Comparison of ENCODE assay signal across 8 cellular contexts in the genomic region with DNA sequence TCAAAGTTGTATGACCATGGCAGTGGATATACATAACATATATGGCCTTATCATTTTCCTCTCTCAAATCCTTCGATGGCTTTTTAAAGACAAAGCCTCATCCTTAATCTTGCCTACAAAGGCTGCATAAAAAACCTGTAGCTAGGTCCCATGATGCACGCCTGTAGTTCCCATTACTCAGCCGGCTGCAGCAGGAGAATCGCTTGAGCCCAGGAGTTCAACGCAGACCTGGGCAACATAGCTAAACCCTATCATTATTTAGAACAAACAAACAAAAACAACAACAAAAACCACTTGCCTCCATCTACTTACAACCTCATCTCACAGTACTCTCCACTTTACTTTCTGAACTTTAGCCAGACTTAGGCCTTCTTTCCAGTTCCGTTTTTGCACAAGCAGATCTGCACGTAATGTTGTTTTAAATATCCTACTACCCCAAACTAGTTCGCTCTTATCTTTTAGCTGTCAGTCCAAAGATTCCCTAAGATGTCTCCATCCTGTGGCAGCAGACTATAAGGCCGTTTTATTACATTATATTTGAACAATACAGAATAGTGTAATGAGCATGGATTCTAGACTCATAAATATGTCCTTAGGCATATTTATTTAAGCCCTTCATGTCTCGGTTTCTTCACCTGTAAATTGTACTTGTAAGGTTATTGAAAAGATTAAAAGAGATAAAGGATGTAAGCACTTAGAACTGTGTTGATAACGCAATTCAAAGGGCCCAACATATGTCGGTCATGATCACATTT. TPM values are rescaled to one million over a fixed set of nuclear protein-coding genes. Genes with fewer than 3 reads are reported as not detected.
DNase-seq lines count a peak whose midpoint lies in the region; ATAC-seq and TF ChIP-seq lines count a peak whose summit lies in the region.

No MANE protein-coding gene starts in this region.

- no peak for TF ChIP-seq EP300 in gastroesophageal sphincter (IDR thresholded peaks at IDR 0.05)

- H3K4me1 ChIP-seq in gastroesophageal sphincter = peaks cover 11 to 56% (median 16%) of the 10 kb centered on the region in 3 donors

- TF ChIP-seq CTCF in BJ (IDR thresholded peaks at IDR 0.05; ENCODE audit: insufficient read depth, low read depth, low read length) (no peak), WERI-Rb-1 (IDR thresholded peaks at IDR 0.05; ENCODE audit: low read depth, low read length) (no peak), gastroesophageal sphincter (IDR thresholded peaks at IDR 0.05) (no peak)

- H3K36me3 ChIP-seq in BJ (ENCODE audit: control insufficient read depth, insufficient read depth, low read length) = no peaks in the 10 kb centered on the region; the same call in none of the 2 replicates
- H3K36me3 ChIP-seq in WERI-Rb-1 = peaks cover 3% of the 10 kb centered on the region; the same call in 1 of the 2 replicates
- H3K36me3 ChIP-seq in gastroesophageal sphincter = peaks cover 0 to 19% of the 10 kb centered on the region in 2 donors

- ATAC-seq in HG03378 (IDR thresholded peaks at IDR 0.05; ENCODE audit: unreplicated experiment) (peak; percentile 27), gastroesophageal sphincter (no peak), left lobe of liver (no peak)

- POLR2A ChIA-PET in BJ (lab: Charles Lee) = interaction anchor here (0.6 kb wide), 2 partner anchors 138 to 322 kb away, joined by 3 read pairs; no protein-coding TSS in a partner anchor

- H3K4me3 ChIP-seq in BJ (ENCODE audit: low read depth, low read length) (peak overlapping the region; percentile 61), WERI-Rb-1 (ENCODE audit: low read depth, low read length) (peak overlapping the region; percentile 83), gastroesophageal sphincter (peak overlapping the region; percentile 90 to 98)

- DNase-seq in BJ (ENCODE audit: low read depth) (no peak), WERI-Rb-1 (no peak), pons (ENCODE audit: low spot score) (peak; percentile 69), left lobe of liver (ENCODE audit: low spot score) (no peak), NCI-H748 (lab: John Stamatoyannopoulos, UW; ENCODE audit: unreplicated experiment) (no peak), epidermal melanocyte (ENCODE audit: insufficient read length, low spot score) (no peak)

- H3K9me3 ChIP-seq in WERI-Rb-1 (ENCODE audit: severe bottlenecking) (no peaks in the 10 kb centered on the region), gastroesophageal sphincter (no peaks in the 10 kb centered on the region)

- H3K27me3 ChIP-seq in BJ (ENCODE audit: control insufficient read depth, insufficient read depth, low read length) = no peaks in the 10 kb centered on the region
- no peaks in the 10 kb centered on the region for H3K27me3 ChIP-seq in WERI-Rb-1 (ENCODE audit: insufficient read depth, low read depth, severe bottlenecking)
- no peaks in the 10 kb centered on the region for H3K27me3 ChIP-seq in gastroesophageal sphincter

- TF ChIP-seq POLR2A in gastroesophageal sphincter (IDR thresholded peaks at IDR 0.05) = no peak

- WGBS in gastroesophageal sphincter (ENCODE audit: low coverage in 1 of 2), 2 donors = 28 to 43% methylated on average over 12 of the region's 12 CpGs

- peak overlapping the region; percentile 72 for H3K27ac ChIP-seq in WERI-Rb-1
- peak overlapping the region; percentile 88 to 95 (median 92) for H3K27ac ChIP-seq in gastroesophageal sphincter

- CTCF ChIA-PET in BJ (lab: Yijun Ruan, JAX) = interaction anchor here (0.6 to 1.9 kb wide), 7 partner anchors 17 to 343 kb away, joined by 3 to 5 read pairs (median 4); no protein-coding TSS in a partner anchor

RNA-seq across cellular contexts. Expression of gene POMP, which starts 1.0 kb away (rescaled TPM):
- polyA plus RNA-seq in BJ (2011; rRNA removed) = 25.9 and 94.0 TPM in 2 replicates
- 20.3 and 23.1 TPM in 2 replicates for polyA minus RNA-seq in BJ (2011; rRNA and poly(A)+ RNA removed)
- 10 to 100 TPM; 47.6 to 71.6 (median 60.1) TPM for total RNA-seq in gastroesophageal sphincter
- 28.9 TPM for total RNA-seq in left lobe of liver
